ENCODE assay signal across 22 cellular contexts in the genomic region with DNA sequence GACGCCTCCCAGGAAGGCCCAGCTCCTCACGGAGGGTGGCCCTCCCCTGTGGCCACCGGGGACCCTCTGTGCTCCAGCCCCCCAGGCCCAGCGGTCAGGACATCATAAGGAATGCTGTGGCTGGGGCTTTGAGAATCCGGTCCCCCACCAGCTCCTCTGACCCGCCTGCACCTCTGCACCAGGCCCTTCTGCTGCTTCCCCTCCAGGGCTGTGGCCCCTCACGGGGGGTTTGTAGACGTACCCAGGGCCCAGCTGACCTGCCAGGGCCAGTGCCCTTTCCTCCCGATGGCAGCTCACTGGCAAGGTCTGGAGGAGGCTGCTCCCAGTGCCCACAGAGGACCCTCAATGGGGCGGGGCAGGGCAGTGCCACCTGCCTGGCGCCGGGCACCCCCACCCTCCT.
"Had no signal": no experiment of that assay in that cellular context is flagged by ENCODE, and none has a peak within 500 bp of the region (broad histone marks: within the 10 kb centered on the region; RNA-seq: fewer than 3 reads in every experiment).

No MANE protein-coding gene starts in this region.

- H3K27me3 ChIP-seq: colonic mucosa, foreskin keratinocyte had no signal

- H3K9me3 ChIP-seq: colonic mucosa, esophagus muscularis mucosa, esophagus squamous epithelium, gastrocnemius medialis, gastroesophageal sphincter, heart left ventricle, heart right ventricle had no signal

- H3K4me1 ChIP-seq: colonic mucosa, foreskin keratinocyte, gastrocnemius medialis, heart left ventricle, heart right ventricle had no signal

- H3K36me3 ChIP-seq: colonic mucosa, esophagus muscularis mucosa, esophagus squamous epithelium, gastrocnemius medialis, gastroesophageal sphincter, heart left ventricle, heart right ventricle had no signal

- H3K27ac ChIP-seq: colonic mucosa, coronary artery, epithelial cell of prostate, esophagus muscularis mucosa, esophagus squamous epithelium, foreskin keratinocyte, gastrocnemius medialis, gastroesophageal sphincter, heart left ventricle, heart right ventricle had no signal

- H3K4me3 ChIP-seq: colonic mucosa, coronary artery, dorsolateral prefrontal cortex, esophagus muscularis mucosa, esophagus squamous epithelium, gastrocnemius medialis, gastroesophageal sphincter, heart left ventricle, heart right ventricle had no signal

- ATAC-seq: effector memory CD8-positive, alpha-beta T cell; esophagus mucosa; foreskin keratinocyte; gastrocnemius medialis; gastroesophageal sphincter had no signal

- DNase-seq: colonic mucosa; cortex of kidney; dermis blood vessel endothelial cell; effector CD4-positive, alpha-beta T cell; effector CD8-positive, alpha-beta T cell; effector memory CD4-positive, alpha-beta T cell; effector memory CD8-positive, alpha-beta T cell; endodermal cell; erythroblast; esophagus squamous epithelium; foreskin fibroblast; foreskin keratinocyte; foreskin melanocyte; gastrocnemius medialis had no signal
